In genomic region chr22:42678894-42679293, GRCh38 we compare ENCODE assay signal across 32 cellular contexts. TPM values are rescaled to one million over a fixed set of nuclear protein-coding genes. Genes with fewer than 3 reads are reported as not detected.
"Had no signal": no experiment of that assay in that cellular context is flagged by ENCODE, and none has a peak within 500 bp of the region (broad histone marks: within the 10 kb centered on the region; RNA-seq: fewer than 3 reads in every experiment).

No MANE protein-coding gene starts in this region.

- H3K36me3 ChIP-seq: left lung, pancreas, prostate gland, sigmoid colon, spleen, thyroid gland, transverse colon, upper lobe of left lung had no signal

- H3K4me1 ChIP-seq: pancreas had no signal

- H3K4me1 Mint-ChIP-seq: memory B cell; naive thymus-derived CD8-positive, alpha-beta T cell; stimulated activated naive CD8-positive, alpha-beta T cell treated with anti-CD3 and anti-CD28 coated beads, Interleukin-15, amount 100 ng/mL, for 72 hours had no signal

- H3K4me3 Mint-ChIP-seq: memory B cell; naive thymus-derived CD8-positive, alpha-beta T cell; nephron; neural crest cell; stimulated activated memory B cell treated with anti-CD40 and anti-IgM and Interleukin-4, amounts not matched to agents 10 μg/mL and 1 μg/mL and 100 μg/mL, for 72 hours; stimulated activated naive CD8-positive, alpha-beta T cell treated with anti-CD3 and anti-CD28 coated beads, Interleukin-15, amount 100 ng/mL, for 72 hours had no signal

- DNase-seq: head of caudate nucleus; hippocampal formation; kidney glomerular epithelial cell; left cardiac atrium; left lung; naive thymus-derived CD8-positive, alpha-beta T cell; nucleus accumbens; pancreas; posterior cingulate gyrus; retina; sigmoid colon; small intestine; spleen; stimulated activated CD4-positive, alpha-beta T cell treated with anti-CD3 and anti-CD28 coated beads, Interleukin-1b, Interleukin-23, amount 100 ng/mL, for 48 hours; stimulated activated CD4-positive, alpha-beta T cell treated with anti-CD3 and anti-CD28 coated beads, Interleukin-2, amount 100 ng/mL, for 48 hours; stimulated activated CD4-positive, alpha-beta T cell treated with anti-CD3 and anti-CD28 coated beads, Interleukin-4, amount 100 ng/mL, for 4 hours; stimulated activated CD8-positive, alpha-beta memory T cell treated with anti-CD3 and anti-CD28 coated beads, Interleukin-4, amount 100 ng/mL, for 48 hours; stimulated activated naive CD4-positive, alpha-beta T cell treated with Interleukin-2 at 50 U/mL for 16 hours; stimulated activated naive CD8-positive, alpha-beta T cell treated with anti-CD3 and anti-CD28 coated beads, Interleukin-15, amount 100 ng/mL, for 72 hours; testis; thyroid gland; transverse colon; upper lobe of left lung had no signal

- H3K9me3 ChIP-seq: pancreas, prostate gland, sigmoid colon, testis, thyroid gland, transverse colon had no signal

- H3K27ac ChIP-seq: pancreas, prostate gland, spleen, testis, transverse colon, upper lobe of left lung had no signal

- H3K27me3 ChIP-seq: left lung, pancreas, sigmoid colon, spleen, testis, thyroid gland, transverse colon, upper lobe of left lung had no signal

- H3K27ac Mint-ChIP-seq: memory B cell; naive thymus-derived CD8-positive, alpha-beta T cell; stimulated activated memory B cell treated with anti-CD40 and anti-IgM and Interleukin-4, amounts not matched to agents 10 μg/mL and 1 μg/mL and 100 μg/mL, for 72 hours; stimulated activated naive CD8-positive, alpha-beta T cell treated with anti-CD3 and anti-CD28 coated beads, Interleukin-15, amount 100 ng/mL, for 72 hours had no signal

- H3K27me3 Mint-ChIP-seq: memory B cell; stimulated activated memory B cell treated with anti-CD40 and anti-IgM and Interleukin-4, amounts not matched to agents 10 μg/mL and 1 μg/mL and 100 μg/mL, for 72 hours; stimulated activated naive CD8-positive, alpha-beta T cell treated with anti-CD3 and anti-CD28 coated beads, Interleukin-15, amount 100 ng/mL, for 72 hours had no signal

- H3K4me3 ChIP-seq: left lung, lung, pancreas, prostate gland, sigmoid colon, spleen, testis, thyroid gland, transverse colon, upper lobe of left lung had no signal

- ATAC-seq: left cardiac atrium; left lung; naive thymus-derived CD8-positive, alpha-beta T cell; pancreas; right cardiac atrium; stimulated activated memory B cell treated with anti-CD40 and anti-IgM and Interleukin-4, amounts not matched to agents 10 μg/mL and 1 μg/mL and 100 μg/mL, for 72 hours; stimulated activated naive CD8-positive, alpha-beta T cell treated with anti-CD3 and anti-CD28 coated beads, Interleukin-15, amount 100 ng/mL, for 72 hours had no signal

- FAIRE-seq: keratinocyte, pancreas, small intestine had no signal

RNA-seq across cellular contexts. Expression of gene ATP5MGL, which starts 38.5 kb away (rescaled TPM):
- total RNA-seq: prostate gland, thyroid gland had no signal
- polyA plus RNA-seq: keratinocyte, spleen, urinary bladder had no signal

RNA-seq across cellular contexts. Expression of gene A4GALT, which starts 41.8 kb away (rescaled TPM):
- total RNA-seq: naive thymus-derived CD8-positive, alpha-beta T cell had no signal
- polyA plus RNA-seq: naive thymus-derived CD8-positive, alpha-beta T cell had no signal
